ENCODE assay signal across 16 cellular contexts in genomic region chr9:87393706-87394255, GRCh38.
A peak's percentile ranks its signal among the peaks of the same experiment; 100 is the strongest.
DNase-seq lines count a peak whose midpoint lies in the region; ATAC-seq, FAIRE-seq and TF ChIP-seq lines count a peak whose summit lies in the region.
"Had no signal": no experiment of that assay in that cellular context is flagged by ENCODE, and none has a peak within 500 bp of the region (broad histone marks: within the 10 kb centered on the region; RNA-seq: fewer than 3 reads in every experiment).

No MANE protein-coding gene starts in this region.

- TF ChIP-seq CTCF in H9 (conservative IDR thresholded peaks at IDR 0.05): no peak
- no peak for TF ChIP-seq CTCF in keratinocyte (optimal IDR thresholded peaks at IDR 0.05 in 1 of 3, IDR thresholded peaks at IDR 0.05 in 1 of 3, conservative IDR thresholded peaks at IDR 0.05 in 1 of 3; ENCODE audit: extremely low read depth in 1 of 3, insufficient read depth in 2 of 3, low read length in 3 of 3)
- TF ChIP-seq CTCF in natural killer cell (IDR thresholded peaks at IDR 0.05): no peak

- H3K36me3 Mint-ChIP-seq in H9 (ENCODE audit: insufficient read depth in 1 of 3, low read depth in 3 of 3): peaks cover 5 to 9% (median 6%) of the 10 kb centered on the region in 3 experiments; a peak in 5 of 7 replicates
- no peaks in the 10 kb centered on the region for H3K36me3 Mint-ChIP-seq in natural killer cell
- H3K36me3 Mint-ChIP-seq: CD14-positive monocyte; CD8-positive, alpha-beta memory T cell had no signal

- H3K23me2 ChIP-seq in H9 (ENCODE audit: insufficient read length, low read depth, low read length, poor library complexity, severe bottlenecking): no peaks in the 10 kb centered on the region

- H3K27ac Mint-ChIP-seq in H9 (peak overlapping the region in 2 of 3 experiments; percentile 14 to 65; a peak in 3 of 7 replicates), natural killer cell (no peak overlapping the region)
- H3K27ac Mint-ChIP-seq: CD8-positive, alpha-beta memory T cell had no signal

- H2BK5ac ChIP-seq in H9 (ENCODE audit: insufficient read length, low read length): no peak overlapping the region

- no peaks in the 10 kb centered on the region for H3K27me3 Mint-ChIP-seq in H9 (ENCODE audit: low read depth)
- H3K27me3 Mint-ChIP-seq in natural killer cell (ENCODE audit: low read depth in 2 of 2): peaks cover 5 to 13% of the 10 kb centered on the region in 2 donors

- dilution Hi-C loops in keratinocyte (cut with MboI; ENCODE audit: extremely low pct_ligation_motif_present, low sequenced_read_pairs): no loop called here

- ATAC-seq in natural killer cell: no peak
- no peak for ATAC-seq in GM19395 (IDR thresholded peaks at IDR 0.05; ENCODE audit: unreplicated experiment)
- ATAC-seq: A549, GM12878 had no signal

- H3K9ac ChIP-seq in H9 (ENCODE audit: extremely low read depth, insufficient read length, low read length) (no peak overlapping the region), keratinocyte (ENCODE audit: control insufficient read depth, extremely low read depth, insufficient read depth, low read length) (no peak overlapping the region)

- no peak overlapping the region for H2AK5ac ChIP-seq in H9 (ENCODE audit: insufficient read length, low read length)

- H3K36me3 ChIP-seq in keratinocyte (ENCODE audit: control insufficient read depth in 2 of 2, extremely low read depth in 1 of 2, insufficient read depth in 2 of 2, low read length in 2 of 2): no peaks in the 10 kb centered on the region

- no peaks in the 10 kb centered on the region for H3K79me2 ChIP-seq in H9 (ENCODE audit: insufficient read depth, low read length)
- no peaks in the 10 kb centered on the region for H3K79me2 ChIP-seq in keratinocyte (ENCODE audit: control insufficient read depth, insufficient read depth, low read length)

- no peak overlapping the region for H3K14ac ChIP-seq in H9 (ENCODE audit: insufficient read depth, low read length)

- no peak overlapping the region for H4K5ac ChIP-seq in H9 (ENCODE audit: insufficient read length, low read depth, low read length)

- H3K4me3 Mint-ChIP-seq in H9: no peak overlapping the region
- no peak overlapping the region for H3K4me3 Mint-ChIP-seq in natural killer cell
- H3K4me3 Mint-ChIP-seq: CD8-positive, alpha-beta memory T cell had no signal

- no peak for FAIRE-seq in keratinocyte (lab: Jason Lieb, UNC)
- FAIRE-seq: A549, GM12878, GM18507 had no signal

- peaks cover 40 to 48% of the 10 kb centered on the region in 2 experiments for H3K4me1 Mint-ChIP-seq in H9
- H3K4me1 Mint-ChIP-seq in natural killer cell: no peaks in the 10 kb centered on the region
- H3K4me1 Mint-ChIP-seq: CD14-positive monocyte; CD8-positive, alpha-beta memory T cell had no signal

- H4K20me1 ChIP-seq in H9 (ENCODE audit: control insufficient read depth, insufficient read depth, insufficient read length) (no peaks in the 10 kb centered on the region), keratinocyte (ENCODE audit: control insufficient read depth, extremely low read depth, insufficient read depth, low read length) (no peaks in the 10 kb centered on the region)

- H3K79me1 ChIP-seq in H9 (ENCODE audit: insufficient read depth, low read depth, low read length, poor library complexity, severe bottlenecking): no peaks in the 10 kb centered on the region

- no peak overlapping the region for H3K18ac ChIP-seq in H9 (ENCODE audit: insufficient read length, low read depth, low read length)

- H3K4ac ChIP-seq in H9 (ENCODE audit: low read depth, low read length): no peak overlapping the region

- no peak overlapping the region for H3K4me3 ChIP-seq in keratinocyte (ENCODE audit: control insufficient read depth in 2 of 3, extremely low read depth in 1 of 3, insufficient read depth in 2 of 3, low read depth in 1 of 3, low read length in 3 of 3)
- H3K4me3 ChIP-seq: A549, GM12878 had no signal

- no peak overlapping the region for H2AFZ ChIP-seq in H9 (ENCODE audit: low read length)
- H2AFZ ChIP-seq in keratinocyte (ENCODE audit: control insufficient read depth, low read length): peak overlapping the region; percentile 37

- H3K56ac ChIP-seq in H9 (ENCODE audit: insufficient read length, low read depth, low read length): no peak overlapping the region

- intact Hi-C loops in natural killer cell (cut with micrococcal nuclease): no loop called here

- H4K8ac ChIP-seq in H9 (replicated peaks; ENCODE audit: insufficient read length, low read depth, low read length): no peak overlapping the region

- no peaks in the 10 kb centered on the region for H3K9me1 ChIP-seq in keratinocyte (ENCODE audit: control insufficient read depth, extremely low read depth, insufficient read depth, low read length)

- peaks cover 0 to 6% of the 10 kb centered on the region in 2 experiments; a peak in 3 of 5 replicates for H3K9me3 Mint-ChIP-seq in H9
- no peaks in the 10 kb centered on the region for H3K9me3 Mint-ChIP-seq in natural killer cell

- H3K27ac ChIP-seq in H9 (ENCODE audit: insufficient read length, low read depth, low read length): peak overlapping the region; percentile 11
- H3K27ac ChIP-seq in angular gyrus (ENCODE audit: low read depth, low read length): peak overlapping the region; percentile 64
- H3K27ac ChIP-seq in keratinocyte (ENCODE audit: control insufficient read depth, insufficient read depth, low read length): no peak overlapping the region

- no CpG with 5 or more reads among the region's 4 CpGs for WGBS in H9 (ENCODE audit: extremely low coverage, insufficient read length, low lambda C conversion rate)

- in situ Hi-C loops in G401 (cut with HindIII; ENCODE audit: low sequenced_read_pairs): no loop called here

- no peak overlapping the region for H2BK120ac ChIP-seq in H9 (ENCODE audit: low read depth, low read length, poor library complexity, severe bottlenecking)

- H3K23ac ChIP-seq in H9 (ENCODE audit: insufficient read length, low read depth, low read length): no peak overlapping the region

- H3K4me1 ChIP-seq in H9 (ENCODE audit: insufficient read depth, low read length): peaks cover 17% of the 10 kb centered on the region; the same call in 1 of the 2 replicates
- no peaks in the 10 kb centered on the region for H3K4me1 ChIP-seq in keratinocyte (ENCODE audit: control insufficient read depth, extremely low read depth, insufficient read depth, low read length)

- H3K4me2 ChIP-seq in H9 (ENCODE audit: insufficient read depth, insufficient read length, low read length) (peak overlapping the region; percentile 2), keratinocyte (ENCODE audit: control insufficient read depth, extremely low read depth, insufficient read depth, low read depth, low read length) (no peak overlapping the region)
- H3K4me2 ChIP-seq: A549 had no signal

- H3T11ph ChIP-seq in H9 (ENCODE audit: low read length): no peak overlapping the region

- H2BK15ac ChIP-seq in H9 (ENCODE audit: low read depth, low read length): no peak overlapping the region

- no peak overlapping the region for H2BK12ac ChIP-seq in H9 (ENCODE audit: insufficient read length, low read depth, low read length)

- no peak overlapping the region for H2BK20ac ChIP-seq in H9 (ENCODE audit: low read depth, low read length, poor library complexity, severe bottlenecking)

- no peak for DNase-seq in H9
- no peak for DNase-seq in keratinocyte (ENCODE audit: low read depth, low spot score)
- DNase-seq in superior temporal gyrus (ENCODE audit: extremely low spot score): peak; percentile 68
- no peak for DNase-seq in natural killer cell
- no peak for DNase-seq in DMS53 (lab: John Stamatoyannopoulos, UW)
- DNase-seq in G401 (ENCODE audit: low spot score): no peak
- DNase-seq: Caco-2; CD8-positive, alpha-beta memory T cell; IMR-90; KBM-7 had no signal

- no peak overlapping the region for H4K91ac ChIP-seq in H9 (ENCODE audit: insufficient read length, low read depth, low read length)

- H3K27me3 ChIP-seq in H9 (ENCODE audit: insufficient read depth, low read length) (no peaks in the 10 kb centered on the region), keratinocyte (ENCODE audit: control insufficient read depth, extremely low read depth, insufficient read depth, low read length) (no peaks in the 10 kb centered on the region)

- no peaks in the 10 kb centered on the region for H3K9me3 ChIP-seq in H9 (ENCODE audit: control insufficient read depth, low read depth, low read length)
- H3K9me3 ChIP-seq in keratinocyte (ENCODE audit: control insufficient read depth, low read depth, low read length): no peaks in the 10 kb centered on the region
- H3K9me3 ChIP-seq: Caco-2 had no signal

Comparison
In these comparisons a context has a peak if more than half of its experiments do, and no peak if none do; other contexts are left out.
1. H3K27ac Mint-ChIP-seq: peak in H9 (2 of 3); none in natural killer cell (0 of 2).